In genomic region chrX:77431227-77431626, GRCh38 we compare ENCODE assay signal across 1 cellular context.
TF ChIP-seq lines count a peak whose summit lies in the region.

No MANE protein-coding gene starts in this region.

TF ChIP-seq in GM23338, 12 proteins besides CTCF, POLR2A, EP300 and RAD21 (continued from another document):
- TF ChIP-seq ZNF462 (CRISPR knock-in tag; IDR thresholded peaks at IDR 0.05) = no peak
- TF ChIP-seq NANOG (IDR thresholded peaks at IDR 0.05; ENCODE audit: borderline replicate concordance) = no peak
- TF ChIP-seq POLR2AphosphoS5 (IDR thresholded peaks at IDR 0.05; ENCODE audit: low read depth) = no peak
- no peak for TF ChIP-seq CREB1 (CRISPR knock-in tag; IDR thresholded peaks at IDR 0.05; ENCODE audit: low read depth)
- TF ChIP-seq ZNF331 (CRISPR knock-in tag; IDR thresholded peaks at IDR 0.05; ENCODE audit: low read depth) = no peak
- TF ChIP-seq ETS1 (IDR thresholded peaks at IDR 0.05) = no peak
- TF ChIP-seq, protein P1, sequence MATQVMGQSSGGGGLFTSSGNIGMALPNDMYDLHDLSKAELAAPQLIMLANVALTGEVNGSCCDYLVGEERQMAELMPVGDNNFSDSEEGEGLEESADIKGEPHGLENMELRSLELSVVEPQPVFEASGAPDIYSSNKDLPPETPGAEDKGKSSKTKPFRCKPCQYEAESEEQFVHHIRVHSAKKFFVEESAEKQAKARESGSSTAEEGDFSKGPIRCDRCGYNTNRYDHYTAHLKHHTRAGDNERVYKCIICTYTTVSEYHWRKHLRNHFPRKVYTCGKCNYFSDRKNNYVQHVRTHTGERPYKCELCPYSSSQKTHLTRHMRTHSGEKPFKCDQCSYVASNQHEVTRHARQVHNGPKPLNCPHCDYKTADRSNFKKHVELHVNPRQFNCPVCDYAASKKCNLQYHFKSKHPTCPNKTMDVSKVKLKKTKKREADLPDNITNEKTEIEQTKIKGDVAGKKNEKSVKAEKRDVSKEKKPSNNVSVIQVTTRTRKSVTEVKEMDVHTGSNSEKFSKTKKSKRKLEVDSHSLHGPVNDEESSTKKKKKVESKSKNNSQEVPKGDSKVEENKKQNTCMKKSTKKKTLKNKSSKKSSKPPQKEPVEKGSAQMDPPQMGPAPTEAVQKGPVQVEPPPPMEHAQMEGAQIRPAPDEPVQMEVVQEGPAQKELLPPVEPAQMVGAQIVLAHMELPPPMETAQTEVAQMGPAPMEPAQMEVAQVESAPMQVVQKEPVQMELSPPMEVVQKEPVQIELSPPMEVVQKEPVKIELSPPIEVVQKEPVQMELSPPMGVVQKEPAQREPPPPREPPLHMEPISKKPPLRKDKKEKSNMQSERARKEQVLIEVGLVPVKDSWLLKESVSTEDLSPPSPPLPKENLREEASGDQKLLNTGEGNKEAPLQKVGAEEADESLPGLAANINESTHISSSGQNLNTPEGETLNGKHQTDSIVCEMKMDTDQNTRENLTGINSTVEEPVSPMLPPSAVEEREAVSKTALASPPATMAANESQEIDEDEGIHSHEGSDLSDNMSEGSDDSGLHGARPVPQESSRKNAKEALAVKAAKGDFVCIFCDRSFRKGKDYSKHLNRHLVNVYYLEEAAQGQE (IDR thresholded peaks at IDR 0.05; ENCODE audit: unreplicated experiment) = no peak
